17 cellular contexts compared by ENCODE assay signal in the genomic region with DNA sequence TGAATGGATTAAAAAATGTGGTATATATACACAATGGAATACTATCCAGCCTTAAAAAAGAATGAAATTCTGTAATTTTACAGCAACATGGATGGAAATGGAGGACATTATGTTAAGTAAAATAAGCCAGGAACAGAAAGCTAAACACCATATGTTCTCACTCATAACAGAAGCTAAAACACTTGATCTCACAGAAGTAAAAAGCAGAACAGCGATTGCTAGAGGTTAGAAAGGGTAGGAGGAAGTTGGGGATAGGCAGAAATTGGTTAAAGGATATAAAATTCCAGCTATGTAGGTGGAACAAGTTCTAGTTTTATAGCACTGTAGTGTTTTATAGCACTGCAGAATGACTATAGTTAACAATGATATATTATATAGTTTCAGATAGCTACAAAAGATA. TPM values are rescaled to one million over a fixed set of nuclear protein-coding genes. Genes with fewer than 3 reads are reported as not detected.
DNase-seq lines count a peak whose midpoint lies in the region; ATAC-seq and TF ChIP-seq lines count a peak whose summit lies in the region.
"Had no signal": no experiment of that assay in that cellular context is flagged by ENCODE, and none has a peak within 500 bp of the region (broad histone marks: within the 10 kb centered on the region; RNA-seq: fewer than 3 reads in every experiment).

No MANE protein-coding gene starts in this region.

- no peak for TF ChIP-seq EP300 in stomach (IDR thresholded peaks at IDR 0.05)

- peak; percentile 40 for ATAC-seq in HG03039 (IDR thresholded peaks at IDR 0.05; ENCODE audit: unreplicated experiment)
- ATAC-seq in stimulated activated memory B cell treated with anti-CD40 and anti-IgM and Interleukin-4, amounts not matched to agents 10 μg/mL and 1 μg/mL and 100 μg/mL, for 72 hours = peak; percentile 77
- no peak for ATAC-seq in PC-3
- ATAC-seq: activated CD8-positive, alpha-beta T cell treated with anti-CD3 and anti-CD28 coated beads, Interleukin-2, amount 10 ng/mL, durations not matched to agents 7 days and 5 days had no signal

- H3K4me1 ChIP-seq in PC-3 (ENCODE audit: insufficient read depth, low read length) (no peaks in the 10 kb centered on the region), stomach (peaks cover 0 to 3% (median 0%) of the 10 kb centered on the region in 4 donors), esophagus squamous epithelium (peaks cover 0 to 4% (median 0%) of the 10 kb centered on the region in 3 donors)

- H2AFZ ChIP-seq in PC-3 (ENCODE audit: low read length) = no peak overlapping the region

- intact Hi-C loops in PC-3 (cut with micrococcal nuclease) = no loop called here
- intact Hi-C loops in stomach (cut with DNase I; ENCODE audit: low total_unique reads) = no loop called here
- intact Hi-C loops in esophagus squamous epithelium (cut with DNase I) = no loop called here

- H3K4me2 ChIP-seq in PC-3 (ENCODE audit: low read length) = no peak overlapping the region

- peak overlapping the region; percentile 88 for H3K27ac Mint-ChIP-seq in stimulated activated memory B cell treated with anti-CD40 and anti-IgM and Interleukin-4, amounts not matched to agents 10 μg/mL and 1 μg/mL and 100 μg/mL, for 72 hours
- H3K27ac Mint-ChIP-seq: activated CD8-positive, alpha-beta T cell treated with anti-CD3 and anti-CD28 coated beads, Interleukin-2, amount 10 ng/mL, durations not matched to agents 7 days and 5 days; activated naive CD4-positive, alpha-beta T cell treated with anti-CD3 and anti-CD28 coated beads, Interleukin-2, amount 10 ng/mL, durations not matched to agents 7 days and 5 days; T-helper 1 cell treated with Interleukin-12 subunit alpha and Interleukin-12 subunit beta and Interleukin-4 antibody, amounts not matched to agents 30 μg/mL and 1 μg/mL, for 36 hours had no signal

- H3K27me3 ChIP-seq in PC-3 (ENCODE audit: low read length) (no peaks in the 10 kb centered on the region), stomach (no peaks in the 10 kb centered on the region), esophagus squamous epithelium (no peaks in the 10 kb centered on the region)
- H3K27me3 ChIP-seq: testis had no signal

- H3K36me3 ChIP-seq in PC-3 (ENCODE audit: low read depth, low read length) (no peaks in the 10 kb centered on the region), stomach (no peaks in the 10 kb centered on the region), esophagus squamous epithelium (no peaks in the 10 kb centered on the region)

- H3K36me3 Mint-ChIP-seq in stimulated activated memory B cell treated with anti-CD40 and anti-IgM and Interleukin-4, amounts not matched to agents 10 μg/mL and 1 μg/mL and 100 μg/mL, for 72 hours = peaks cover 11% of the 10 kb centered on the region

- WGBS in stomach, 5 donors = 67 to 92% (median 76%) methylated on average over 1 of the region's 1 CpG
- 52 to 61% methylated on average over 1 of the region's 1 CpG for WGBS in esophagus squamous epithelium, 2 donors

- TF ChIP-seq POLR2A in stomach (IDR thresholded peaks at IDR 0.05) = no peak
- no peak for TF ChIP-seq POLR2A in esophagus squamous epithelium (IDR thresholded peaks at IDR 0.05)

- POLR2A ChIA-PET in PC-3 (lab: Charles Lee; ENCODE audit: unreplicated experiment) = no interaction called here

- no peaks in the 10 kb centered on the region for H3F3A ChIP-seq in PC-3 (ENCODE audit: low read length, unreplicated experiment)

- H3K4me3 Mint-ChIP-seq in stimulated activated memory B cell treated with anti-CD40 and anti-IgM and Interleukin-4, amounts not matched to agents 10 μg/mL and 1 μg/mL and 100 μg/mL, for 72 hours = peak overlapping the region; percentile 13
- H3K4me3 Mint-ChIP-seq: activated CD8-positive, alpha-beta T cell treated with anti-CD3 and anti-CD28 coated beads, Interleukin-2, amount 10 ng/mL, durations not matched to agents 7 days and 5 days; activated naive CD4-positive, alpha-beta T cell treated with anti-CD3 and anti-CD28 coated beads, Interleukin-2, amount 10 ng/mL, durations not matched to agents 7 days and 5 days; T-helper 1 cell treated with Interleukin-12 subunit alpha and Interleukin-12 subunit beta and Interleukin-4 antibody, amounts not matched to agents 30 μg/mL and 1 μg/mL, for 36 hours had no signal

- no peak overlapping the region for H3K9ac ChIP-seq in PC-3 (ENCODE audit: low read length)

- H3K27ac ChIP-seq in PC-3 (ENCODE audit: low read length) (no peak overlapping the region), stomach (no peak overlapping the region), esophagus squamous epithelium (no peak overlapping the region)
- H3K27ac ChIP-seq: 22Rv1, testis had no signal

- no peaks in the 10 kb centered on the region for H3K27me3 Mint-ChIP-seq in stimulated activated memory B cell treated with anti-CD40 and anti-IgM and Interleukin-4, amounts not matched to agents 10 μg/mL and 1 μg/mL and 100 μg/mL, for 72 hours
- H3K27me3 Mint-ChIP-seq: activated naive CD4-positive, alpha-beta T cell treated with anti-CD3 and anti-CD28 coated beads, Interleukin-2, amount 10 ng/mL, durations not matched to agents 7 days and 5 days had no signal

- no peaks in the 10 kb centered on the region for H3K79me2 ChIP-seq in PC-3 (ENCODE audit: low read length)

- no peaks in the 10 kb centered on the region for H3K9me2 ChIP-seq in PC-3 (replicated peaks; ENCODE audit: low read length)

- TF ChIP-seq CTCF in PC-3 (conservative IDR thresholded peaks at IDR 0.05; ENCODE audit: low read depth, low read length) = no peak
- no peak for TF ChIP-seq CTCF in stomach (IDR thresholded peaks at IDR 0.05)
- no peak for TF ChIP-seq CTCF in esophagus squamous epithelium (IDR thresholded peaks at IDR 0.05)

- CTCF ChIA-PET in PC-3 (lab: Charles Lee) = interaction anchor here (0.6 kb wide), 1 partner anchor 55 kb away, joined by 3 read pairs; no protein-coding TSS in a partner anchor

- BruUV-seq in PC-3 (replicated peaks; lab: Mats Ljungman, UMichigan) = no TSS peak

- H4K20me1 ChIP-seq in PC-3 (ENCODE audit: low read length) = no peaks in the 10 kb centered on the region

- H3K9me3 ChIP-seq in PC-3 (ENCODE audit: low read length) (no peaks in the 10 kb centered on the region), stomach (no peaks in the 10 kb centered on the region), esophagus squamous epithelium (no peaks in the 10 kb centered on the region)
- H3K9me3 ChIP-seq: testis had no signal

- no peaks in the 10 kb centered on the region for H3K9me3 Mint-ChIP-seq in stimulated activated memory B cell treated with anti-CD40 and anti-IgM and Interleukin-4, amounts not matched to agents 10 μg/mL and 1 μg/mL and 100 μg/mL, for 72 hours

- H3K4me1 Mint-ChIP-seq in stimulated activated memory B cell treated with anti-CD40 and anti-IgM and Interleukin-4, amounts not matched to agents 10 μg/mL and 1 μg/mL and 100 μg/mL, for 72 hours = peaks cover 61% of the 10 kb centered on the region

- H3K4me3 ChIP-seq in PC-3 (ENCODE audit: low read length) = no peak overlapping the region
- no peak overlapping the region for H3K4me3 ChIP-seq in stomach
- H3K4me3 ChIP-seq in esophagus squamous epithelium = no peak overlapping the region
- H3K4me3 ChIP-seq: testis had no signal

- DNase-seq in DMS 273 (lab: John Stamatoyannopoulos, UW; ENCODE audit: unreplicated experiment) (peak; percentile 23), DMS 273 treated with DMSO at 0.1 percent for 48 hours (lab: John Stamatoyannopoulos, UW) (no peak), NOMO-1 (lab: John Stamatoyannopoulos, UW; ENCODE audit: unreplicated experiment in 2 of 2) (peak; percentile 43 to 80), PC-3 (no peak), stomach (no peak), esophagus squamous epithelium (lab: John Stamatoyannopoulos, UW) (no peak)
- DNase-seq: activated CD8-positive, alpha-beta T cell treated with anti-CD3 and anti-CD28 coated beads, Interleukin-2, amount 10 ng/mL, durations not matched to agents 7 days and 5 days; activated naive CD4-positive, alpha-beta T cell treated with anti-CD3 and anti-CD28 coated beads, Interleukin-2, amount 10 ng/mL, durations not matched to agents 7 days and 5 days; central memory CD4-positive, alpha-beta T cell; DMS153; NCI-H1417 treated with DMSO at 0.1 percent for 48 hours; retina; testis had no signal

RNA-seq across cellular contexts. Expression of gene MARCHF3, which starts 15.8 kb away (rescaled TPM):
- total RNA-seq in PC-3 (2014; rRNA removed) (1.3 and 2.5 TPM in 2 replicates), stomach (10 to 100 TPM in 1 of 5 donors, 1 to 10 TPM in 3, not detected in 1; 2.6 to 11.9 (median 4.3) TPM), esophagus squamous epithelium (1 to 10 TPM; 1.9 to 5.3 (median 2.5) TPM)
- polyA plus RNA-seq in stomach = 1 to 10 TPM; 1.1 to 2.2 (median 1.3) TPM

RNA-seq across cellular contexts. Expression of gene C5orf63, which starts 58.7 kb away (rescaled TPM):
- 2.9 and 3.7 TPM in 2 replicates for total RNA-seq in PC-3 (2014; rRNA removed)
- 10 to 100 TPM in 3 of 5 donors, 1 to 10 TPM in 1, under 1 TPM in 1; 0.45 to 16.8 (median 12.3) TPM for total RNA-seq in stomach
- polyA plus RNA-seq in stomach = 1 to 10 TPM; 2.0 to 5.2 (median 4.7) TPM
- total RNA-seq in esophagus squamous epithelium = 1 to 10 TPM; 3.4 to 5.1 (median 3.9) TPM

Comparison
In these comparisons a context has a peak if more than half of its experiments do, and no peak if none do; other contexts are left out.
1. DNase-seq: peak in DMS 273 (single experiment) and NOMO-1 (2 of 2); none in DMS 273 treated with DMSO at 0.1 percent for 48 hours (single experiment), PC-3 (single experiment), stomach (single experiment) and esophagus squamous epithelium (single experiment).